ENCODE assay signal across 10 cellular contexts in the genomic region with DNA sequence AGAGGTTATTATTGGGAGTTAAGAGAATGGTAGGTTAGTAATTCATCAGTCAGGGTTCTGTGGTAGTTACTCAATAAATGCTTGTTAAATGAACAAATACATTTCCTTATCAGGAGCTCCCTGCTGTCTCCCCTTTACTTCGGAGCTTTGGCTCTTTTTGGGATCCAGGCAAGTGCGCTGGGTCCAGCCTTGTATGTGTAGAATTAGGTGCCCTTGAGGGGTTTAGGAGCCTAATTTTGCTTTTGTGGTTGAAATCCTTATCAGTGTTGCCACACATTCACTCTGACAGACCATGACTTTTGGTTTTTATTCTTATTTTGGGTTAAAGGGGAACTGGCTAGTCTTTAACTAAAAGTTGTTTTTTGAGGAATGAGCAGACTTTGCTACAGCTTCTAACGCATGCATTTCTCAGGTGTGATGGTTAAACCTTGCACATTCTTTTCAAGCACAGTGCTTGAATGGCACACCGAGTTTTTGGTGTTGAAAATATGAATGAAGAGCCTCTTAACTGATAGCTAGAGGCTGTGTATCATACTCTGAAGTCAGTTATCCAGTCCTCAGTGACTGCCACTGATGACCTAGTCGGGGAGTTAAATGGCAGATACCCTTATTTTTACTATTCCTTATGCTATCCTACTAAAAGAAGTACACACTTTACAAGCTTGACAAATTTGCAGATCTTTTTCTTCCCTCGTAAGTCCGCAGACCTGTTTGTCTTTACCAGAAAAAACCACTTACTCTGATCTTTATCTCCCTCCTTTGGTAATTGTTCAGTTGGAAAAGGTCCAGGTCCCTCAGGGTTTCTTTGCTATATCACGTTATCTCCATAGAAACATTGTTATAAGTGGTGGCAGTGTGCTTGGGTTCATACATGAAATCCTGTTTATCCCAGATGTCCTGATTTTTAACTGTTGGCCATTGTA. TPM values are rescaled to one million over a fixed set of nuclear protein-coding genes. Genes with fewer than 3 reads are reported as not detected.
DNase-seq lines count a peak whose midpoint lies in the region; ATAC-seq and TF ChIP-seq lines count a peak whose summit lies in the region.
"Had no signal": no experiment of that assay in that cellular context is flagged by ENCODE, and none has a peak within 500 bp of the region (broad histone marks: within the 10 kb centered on the region; RNA-seq: fewer than 3 reads in every experiment).

No MANE protein-coding gene starts in this region.

- ATAC-seq in GM19463 (IDR thresholded peaks at IDR 0.05; ENCODE audit: unreplicated experiment), result no peak
- no peak for ATAC-seq in HG03175 (IDR thresholded peaks at IDR 0.05; ENCODE audit: unreplicated experiment)

- peak; percentile 88 for DNase-seq in KBM-7
- peak; percentile 80 for DNase-seq in NOMO-1 treated with DMSO at 0.1 percent for 48 hours (lab: John Stamatoyannopoulos, UW; ENCODE audit: unreplicated experiment)
- peak; percentile 66 for DNase-seq in dermis blood vessel endothelial cell
- DNase-seq in stimulated activated naive CD4-positive, alpha-beta T cell treated with Interleukin-2 at 50 U/mL for 16 hours (lab: John Stamatoyannopoulos, UW), result no peak
- DNase-seq in CD1c-positive myeloid dendritic cell (ENCODE audit: extremely low spot score), result no peak
- DNase-seq: small intestine, WERI-Rb-1 had no signal

- H3K27ac ChIP-seq in C4-2B, result peak overlapping the region; percentile 71
- H3K27ac ChIP-seq: WERI-Rb-1 had no signal

- in situ Hi-C loops in KBM-7 (cut with MboI; ENCODE audit: low pct_unique_long_range_greater_than_20kb, low sequenced_read_pairs), result no loop called here

- no peak for TF ChIP-seq CTCF in C4-2B (conservative IDR thresholded peaks at IDR 0.05)

RNA-seq across cellular contexts. Expression of a gene that starts 50.7 kb away (rescaled TPM):
- total RNA-seq in dermis blood vessel endothelial cell, result 188 TPM in 2 replicates

RNA-seq across cellular contexts. Expression of a gene that starts 58.0 kb away (rescaled TPM):
- 21.3 and 49.0 TPM in 2 replicates for total RNA-seq in dermis blood vessel endothelial cell

Comparison
In these comparisons a context has a peak if more than half of its experiments do, and no peak if none do; other contexts are left out.
1. DNase-seq: peak in KBM-7 (single experiment), NOMO-1 treated with DMSO at 0.1 percent for 48 hours (single experiment) and dermis blood vessel endothelial cell (single experiment); none in stimulated activated naive CD4-positive, alpha-beta T cell treated with Interleukin-2 at 50 U/mL for 16 hours (single experiment) and CD1c-positive myeloid dendritic cell (single experiment).